Comparison of ENCODE assay signal across 2 cellular contexts in genomic region chr17:50274142-50274944, GRCh38.
A peak's percentile ranks its signal among the peaks of the same experiment; 100 is the strongest.
TF ChIP-seq lines count a peak whose summit lies in the region.

TSS of gene TMEM92 (plus strand) at chr17:50274466. CDS start at chr17:50274502, 36 bp downstream.

TF ChIP-seq in HCT116, 20 proteins besides CTCF, POLR2A, EP300 and RAD21:
- TF ChIP-seq CBX3 (IDR thresholded peaks at IDR 0.05; ENCODE audit: low read depth) (no peak), POLR2AphosphoS5 (IDR thresholded peaks at IDR 0.05; ENCODE audit: low read depth, low read length) (peak; percentile 59), EGR1 (IDR thresholded peaks at IDR 0.05; ENCODE audit: low read depth) (peak; percentile 21; the same call in 1 of the 2 replicates), EZH2 (IDR thresholded peaks at IDR 0.05) (no peak), JUND (IDR thresholded peaks at IDR 0.05) (no peak), ZFX (IDR thresholded peaks at IDR 0.05) (no peak), ATF3 (IDR thresholded peaks at IDR 0.05) (no peak), MAX (IDR thresholded peaks at IDR 0.05) (no peak)
- TF ChIP-seq, protein P1, sequence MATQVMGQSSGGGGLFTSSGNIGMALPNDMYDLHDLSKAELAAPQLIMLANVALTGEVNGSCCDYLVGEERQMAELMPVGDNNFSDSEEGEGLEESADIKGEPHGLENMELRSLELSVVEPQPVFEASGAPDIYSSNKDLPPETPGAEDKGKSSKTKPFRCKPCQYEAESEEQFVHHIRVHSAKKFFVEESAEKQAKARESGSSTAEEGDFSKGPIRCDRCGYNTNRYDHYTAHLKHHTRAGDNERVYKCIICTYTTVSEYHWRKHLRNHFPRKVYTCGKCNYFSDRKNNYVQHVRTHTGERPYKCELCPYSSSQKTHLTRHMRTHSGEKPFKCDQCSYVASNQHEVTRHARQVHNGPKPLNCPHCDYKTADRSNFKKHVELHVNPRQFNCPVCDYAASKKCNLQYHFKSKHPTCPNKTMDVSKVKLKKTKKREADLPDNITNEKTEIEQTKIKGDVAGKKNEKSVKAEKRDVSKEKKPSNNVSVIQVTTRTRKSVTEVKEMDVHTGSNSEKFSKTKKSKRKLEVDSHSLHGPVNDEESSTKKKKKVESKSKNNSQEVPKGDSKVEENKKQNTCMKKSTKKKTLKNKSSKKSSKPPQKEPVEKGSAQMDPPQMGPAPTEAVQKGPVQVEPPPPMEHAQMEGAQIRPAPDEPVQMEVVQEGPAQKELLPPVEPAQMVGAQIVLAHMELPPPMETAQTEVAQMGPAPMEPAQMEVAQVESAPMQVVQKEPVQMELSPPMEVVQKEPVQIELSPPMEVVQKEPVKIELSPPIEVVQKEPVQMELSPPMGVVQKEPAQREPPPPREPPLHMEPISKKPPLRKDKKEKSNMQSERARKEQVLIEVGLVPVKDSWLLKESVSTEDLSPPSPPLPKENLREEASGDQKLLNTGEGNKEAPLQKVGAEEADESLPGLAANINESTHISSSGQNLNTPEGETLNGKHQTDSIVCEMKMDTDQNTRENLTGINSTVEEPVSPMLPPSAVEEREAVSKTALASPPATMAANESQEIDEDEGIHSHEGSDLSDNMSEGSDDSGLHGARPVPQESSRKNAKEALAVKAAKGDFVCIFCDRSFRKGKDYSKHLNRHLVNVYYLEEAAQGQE (IDR thresholded peaks at IDR 0.05; ENCODE audit: low read depth): no peak

TF ChIP-seq in K562, 482 proteins besides CTCF, POLR2A, EP300 and RAD21:
- TF ChIP-seq, protein P2, sequence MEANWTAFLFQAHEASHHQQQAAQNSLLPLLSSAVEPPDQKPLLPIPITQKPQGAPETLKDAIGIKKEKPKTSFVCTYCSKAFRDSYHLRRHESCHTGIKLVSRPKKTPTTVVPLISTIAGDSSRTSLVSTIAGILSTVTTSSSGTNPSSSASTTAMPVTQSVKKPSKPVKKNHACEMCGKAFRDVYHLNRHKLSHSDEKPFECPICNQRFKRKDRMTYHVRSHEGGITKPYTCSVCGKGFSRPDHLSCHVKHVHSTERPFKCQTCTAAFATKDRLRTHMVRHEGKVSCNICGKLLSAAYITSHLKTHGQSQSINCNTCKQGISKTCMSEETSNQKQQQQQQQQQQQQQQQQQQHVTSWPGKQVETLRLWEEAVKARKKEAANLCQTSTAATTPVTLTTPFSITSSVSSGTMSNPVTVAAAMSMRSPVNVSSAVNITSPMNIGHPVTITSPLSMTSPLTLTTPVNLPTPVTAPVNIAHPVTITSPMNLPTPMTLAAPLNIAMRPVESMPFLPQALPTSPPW (CRISPR knock-in tag; IDR thresholded peaks at IDR 0.05): peak; percentile 64
- TF ChIP-seq FOXK1 (CRISPR knock-in tag; IDR thresholded peaks at IDR 0.05; ENCODE audit: borderline replicate concordance): no peak
- no peak for TF ChIP-seq ZNF282 (CRISPR knock-in tag; IDR thresholded peaks at IDR 0.05)
- TF ChIP-seq NRF1 (conservative IDR thresholded peaks at IDR 0.05 in 1 of 2, IDR thresholded peaks at IDR 0.05 in 1 of 2): peak; percentile 35 to 42; a peak in 1 of 4 replicates
- 0 out of 2 replicates have a peak, but pooled peaks have one; percentile 14 for TF ChIP-seq LCOR (CRISPR knock-in tag; IDR thresholded peaks at IDR 0.05)
- TF ChIP-seq, protein P3, sequence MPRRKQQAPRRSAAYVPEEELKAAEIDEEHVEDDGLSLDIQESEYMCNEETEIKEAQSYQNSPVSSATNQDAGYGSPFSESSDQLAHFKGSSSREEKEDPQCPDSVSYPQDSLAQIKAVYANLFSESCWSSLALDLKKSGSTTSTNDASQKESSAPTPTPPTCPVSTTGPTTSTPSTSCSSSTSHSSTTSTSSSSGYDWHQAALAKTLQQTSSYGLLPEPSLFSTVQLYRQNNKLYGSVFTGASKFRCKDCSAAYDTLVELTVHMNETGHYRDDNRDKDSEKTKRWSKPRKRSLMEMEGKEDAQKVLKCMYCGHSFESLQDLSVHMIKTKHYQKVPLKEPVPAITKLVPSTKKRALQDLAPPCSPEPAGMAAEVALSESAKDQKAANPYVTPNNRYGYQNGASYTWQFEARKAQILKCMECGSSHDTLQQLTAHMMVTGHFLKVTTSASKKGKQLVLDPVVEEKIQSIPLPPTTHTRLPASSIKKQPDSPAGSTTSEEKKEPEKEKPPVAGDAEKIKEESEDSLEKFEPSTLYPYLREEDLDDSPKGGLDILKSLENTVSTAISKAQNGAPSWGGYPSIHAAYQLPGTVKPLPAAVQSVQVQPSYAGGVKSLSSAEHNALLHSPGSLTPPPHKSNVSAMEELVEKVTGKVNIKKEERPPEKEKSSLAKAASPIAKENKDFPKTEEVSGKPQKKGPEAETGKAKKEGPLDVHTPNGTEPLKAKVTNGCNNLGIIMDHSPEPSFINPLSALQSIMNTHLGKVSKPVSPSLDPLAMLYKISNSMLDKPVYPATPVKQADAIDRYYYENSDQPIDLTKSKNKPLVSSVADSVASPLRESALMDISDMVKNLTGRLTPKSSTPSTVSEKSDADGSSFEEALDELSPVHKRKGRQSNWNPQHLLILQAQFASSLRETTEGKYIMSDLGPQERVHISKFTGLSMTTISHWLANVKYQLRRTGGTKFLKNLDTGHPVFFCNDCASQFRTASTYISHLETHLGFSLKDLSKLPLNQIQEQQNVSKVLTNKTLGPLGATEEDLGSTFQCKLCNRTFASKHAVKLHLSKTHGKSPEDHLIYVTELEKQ (CRISPR knock-in tag; IDR thresholded peaks at IDR 0.05): no peak
- no peak for TF ChIP-seq ZNF12 (CRISPR knock-in tag; IDR thresholded peaks at IDR 0.05)
- no peak for TF ChIP-seq KDM4B (IDR thresholded peaks at IDR 0.05; ENCODE audit: borderline replicate concordance in 2 of 2, low read depth in 1 of 2)
- TF ChIP-seq HINFP (tag; conservative IDR thresholded peaks at IDR 0.05; ENCODE audit: low read depth): no peak
- peak; percentile 46; the same call in 1 of the 2 replicates for TF ChIP-seq SP1 (CRISPR knock-in tag; IDR thresholded peaks at IDR 0.05)
- TF ChIP-seq HDGF (IDR thresholded peaks at IDR 0.05): 0 out of 2 replicates have a peak, but pooled peaks have one; percentile 53
- TF ChIP-seq ESRRA (IDR thresholded peaks at IDR 0.05; ENCODE audit: borderline replicate concordance, low read depth): 0 out of 2 replicates have a peak, but pooled peaks have one; percentile 16
- TF ChIP-seq MAZ (CRISPR knock-in tag; conservative IDR thresholded peaks at IDR 0.05 in 1 of 2, IDR thresholded peaks at IDR 0.05 in 1 of 2): peak; percentile 63 to 87; a peak in 3 of 4 replicates
- TF ChIP-seq ZNF274 (IDR thresholded peaks at IDR 0.05; ENCODE audit: borderline replicate concordance, low read depth, low read length): no peak
- TF ChIP-seq NR2C2 (CRISPR knock-in tag; IDR thresholded peaks at IDR 0.05): no peak
- peak; percentile 18; the same call in 1 of the 2 replicates for TF ChIP-seq NR2C2 (tag; IDR thresholded peaks at IDR 0.05)
- TF ChIP-seq MYBL2 (IDR thresholded peaks at IDR 0.05; ENCODE audit: low read depth): no peak
- no peak for TF ChIP-seq MYBL2 (CRISPR knock-in tag; IDR thresholded peaks at IDR 0.05; ENCODE audit: borderline replicate concordance)
- no peak for TF ChIP-seq PYGO2 (tag; IDR thresholded peaks at IDR 0.05)
- TF ChIP-seq CTBP1 (IDR thresholded peaks at IDR 0.05; ENCODE audit: borderline replicate concordance): peak; percentile 36; the same call in 1 of the 2 replicates
- no peak for TF ChIP-seq BHLHE40 (IDR thresholded peaks at IDR 0.05; ENCODE audit: low read length)
- TF ChIP-seq CREBBP (IDR thresholded peaks at IDR 0.05; ENCODE audit: low read depth, low read length): no peak
- TF ChIP-seq, protein P4, sequence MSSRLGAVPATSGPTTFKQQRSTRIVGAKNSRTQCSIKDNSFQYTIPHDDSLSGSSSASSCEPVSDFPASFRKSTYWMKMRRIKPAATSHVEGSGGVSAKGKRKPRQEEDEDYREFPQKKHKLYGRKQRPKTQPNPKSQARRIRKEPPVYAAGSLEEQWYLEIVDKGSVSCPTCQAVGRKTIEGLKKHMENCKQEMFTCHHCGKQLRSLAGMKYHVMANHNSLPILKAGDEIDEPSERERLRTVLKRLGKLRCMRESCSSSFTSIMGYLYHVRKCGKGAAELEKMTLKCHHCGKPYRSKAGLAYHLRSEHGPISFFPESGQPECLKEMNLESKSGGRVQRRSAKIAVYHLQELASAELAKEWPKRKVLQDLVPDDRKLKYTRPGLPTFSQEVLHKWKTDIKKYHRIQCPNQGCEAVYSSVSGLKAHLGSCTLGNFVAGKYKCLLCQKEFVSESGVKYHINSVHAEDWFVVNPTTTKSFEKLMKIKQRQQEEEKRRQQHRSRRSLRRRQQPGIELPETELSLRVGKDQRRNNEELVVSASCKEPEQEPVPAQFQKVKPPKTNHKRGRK (tag; IDR thresholded peaks at IDR 0.05): no peak
- TF ChIP-seq SOX6 (IDR thresholded peaks at IDR 0.05): no peak
TF ChIP-seq in K562: peak in this region for 9.
